Comparison of ENCODE assay signal across 8 cellular contexts in genomic region chr18:42052137-42052708, GRCh38.
DNase-seq lines count a peak whose midpoint lies in the region; ATAC-seq, FAIRE-seq and TF ChIP-seq lines count a peak whose summit lies in the region.

No MANE protein-coding gene starts in this region.

- H3K79me2 ChIP-seq in HepG2 (ENCODE audit: insufficient read depth, low read length), result no peaks in the 10 kb centered on the region

- H4K20me1 ChIP-seq in HepG2 (ENCODE audit: insufficient read depth, low read length), result no peaks in the 10 kb centered on the region

- H3K4me3 ChIP-seq in adipocyte (ENCODE audit: low read length) (no peak overlapping the region), HepG2 (replicated peaks in 1 of 3; ENCODE audit: insufficient read depth in 1 of 3, low read depth in 2 of 3, low read length in 3 of 3) (no peak overlapping the region)

- H3K4me2 ChIP-seq in HepG2 (ENCODE audit: low read depth, low read length), result no peak overlapping the region

- H3K4me1 Mint-ChIP-seq in Calu3 (ENCODE audit: low read depth, unreplicated experiment), result no peaks in the 10 kb centered on the region

- no peak for DNase-seq in Calu3
- DNase-seq in KG1 (lab: John Stamatoyannopoulos, UW), result peak; percentile 7
- peak; percentile 80 for DNase-seq in adipocyte (ENCODE audit: low read depth)
- DNase-seq in HepG2 (ENCODE audit: low spot score), result no peak
- no peak for DNase-seq in posterior cingulate gyrus
- DNase-seq in activated naive CD4-positive, alpha-beta T cell (lab: John Stamatoyannopoulos, UW), result no peak

- H3K4me1 ChIP-seq in adipocyte (ENCODE audit: control insufficient read depth, insufficient read depth, low read length) (peaks cover 16% of the 10 kb centered on the region), HepG2 (ENCODE audit: insufficient read depth, low read length) (peaks cover 13% of the 10 kb centered on the region)

- TF ChIP-seq EP300 in HepG2 (IDR thresholded peaks at IDR 0.05; ENCODE audit: low read depth in 2 of 2, low read length in 2 of 2) (no peak), HepG2 (CRISPR knock-in tag; IDR thresholded peaks at IDR 0.05; ENCODE audit: borderline replicate concordance) (no peak)

- CTCF ChIA-PET in Calu3 (lab: Charles Lee), result interaction anchor here (0.5 to 1.0 kb wide), 2 partner anchors 24 to 189 kb away, joined by 3 to 4 read pairs; no protein-coding TSS in a partner anchor
- CTCF ChIA-PET in HepG2 (lab: Yijun Ruan, JAX; ENCODE audit: low intra/inter-chr PET ratio, low total read pairs), result interaction anchor here (1.2 to 1.4 kb wide), 2 partner anchors 62 to 1220 kb away, joined by 4 read pairs; no protein-coding TSS in a partner anchor

- no TSS peak for BruUV-seq in Calu3 (replicated peaks; lab: Mats Ljungman, UMichigan)
- BruUV-seq in HepG2 (replicated peaks; lab: Mats Ljungman, UMichigan), result no TSS peak

- no peaks in the 10 kb centered on the region for H3K9me3 ChIP-seq in adipocyte (ENCODE audit: control insufficient read depth, low read length)
- H3K9me3 ChIP-seq in HepG2 (ENCODE audit: low read length), result no peaks in the 10 kb centered on the region

- TF ChIP-seq POLR2A in HepG2 (IDR thresholded peaks at IDR 0.05; ENCODE audit: insufficient read depth in 1 of 2, low read depth in 2 of 2, low read length in 2 of 2), result no peak

- intact Hi-C loops in Calu3 (cut with micrococcal nuclease; ENCODE audit: unreplicated experiment), result loop anchor here (2.0 to 10.0 kb wide), 5 partner anchors 223 to 1545 kb away; no protein-coding TSS in a partner anchor
- intact Hi-C loops in HepG2 (cut with micrococcal nuclease; ENCODE audit: unreplicated experiment), result loop anchor here (2.0 to 10.0 kb wide), 4 partner anchors 1221 to 1543 kb away; no protein-coding TSS in a partner anchor
- intact Hi-C loops in posterior cingulate gyrus (cut with DNase I), result loop anchor here (10.0 kb wide), 1 partner anchor 1513 kb away; no protein-coding TSS in a partner anchor

- 87% methylated on average over 3 of the region's 3 CpGs for WGBS in HepG2 (ENCODE audit: low lambda C conversion rate)

- H3K4me3 Mint-ChIP-seq in Calu3 (ENCODE audit: low read depth, unreplicated experiment), result no peak overlapping the region

- H3K9me3 Mint-ChIP-seq in Calu3 (ENCODE audit: low read depth, unreplicated experiment), result no peaks in the 10 kb centered on the region

- no peaks in the 10 kb centered on the region for H3K36me3 Mint-ChIP-seq in Calu3 (ENCODE audit: insufficient read depth, unreplicated experiment)

- POLR2A ChIA-PET in HepG2 (lab: Yijun Ruan, JAX), result no interaction called here

- H2AFZ ChIP-seq in HepG2 (ENCODE audit: low read length), result no peak overlapping the region

- TF ChIP-seq CTCF in Calu3 (IDR thresholded peaks at IDR 0.05; ENCODE audit: unreplicated experiment), result peak; percentile 19
- no peak for TF ChIP-seq CTCF in HepG2 (CRISPR knock-in tag; IDR thresholded peaks at IDR 0.05)

- no peaks in the 10 kb centered on the region for H3K27me3 Mint-ChIP-seq in Calu3 (ENCODE audit: unreplicated experiment)

- no peak for FAIRE-seq in HepG2 (lab: Jason Lieb, UNC)

- no peaks in the 10 kb centered on the region for H3K27me3 ChIP-seq in adipocyte (replicated peaks; ENCODE audit: control insufficient read depth, insufficient read depth, low read length)
- H3K27me3 ChIP-seq in HepG2 (ENCODE audit: control insufficient read depth in 1 of 2, insufficient read depth in 2 of 2, low read length in 2 of 2), result no peaks in the 10 kb centered on the region

- no peak for TF ChIP-seq RAD21 in HepG2 (CRISPR knock-in tag; IDR thresholded peaks at IDR 0.05)

- no peak for ATAC-seq in HepG2
- ATAC-seq in HG02870 (IDR thresholded peaks at IDR 0.05; ENCODE audit: unreplicated experiment), result no peak
- no peak for ATAC-seq in GM21381 (IDR thresholded peaks at IDR 0.05; ENCODE audit: unreplicated experiment)

- no peak overlapping the region for H3K27ac ChIP-seq in HepG2 (ENCODE audit: extremely low read length, insufficient read depth, low read length)

- no peak overlapping the region for H3K9ac ChIP-seq in adipocyte (ENCODE audit: low read length)
- H3K9ac ChIP-seq in HepG2 (ENCODE audit: insufficient read depth, low read depth, low read length), result no peak overlapping the region

- in situ Hi-C loops in HepG2 (cut with HindIII; ENCODE audit: extremely low pct_ligation_motif_present, low pct_unique_long_range_greater_than_20kb), result loop anchor here (10.0 kb wide), 2 partner anchors 1223 to 1513 kb away; partner anchors contain the start of gene SYT4

- H3K27ac Mint-ChIP-seq in Calu3 (ENCODE audit: unreplicated experiment), result no peak overlapping the region

- H3K36me3 ChIP-seq in adipocyte (ENCODE audit: control insufficient read depth, insufficient read depth, low read length, severe bottlenecking), result peaks cover 32% of the 10 kb centered on the region
- H3K36me3 ChIP-seq in HepG2 (replicated peaks in 1 of 2; ENCODE audit: control insufficient read depth in 1 of 2, insufficient read depth in 2 of 2, low read length in 2 of 2), result peaks cover 2 to 7% of the 10 kb centered on the region in 2 experiments; a peak in 4 of 5 replicates

TF ChIP-seq in HepG2, 621 proteins besides CTCF, POLR2A, EP300 and RAD21:
- TF ChIP-seq STAG1 (CRISPR knock-in tag; IDR thresholded peaks at IDR 0.05) (peak; percentile 26; the same call in 1 of the 2 replicates), ZNF367 (CRISPR knock-in tag; IDR thresholded peaks at IDR 0.05; ENCODE audit: borderline replicate concordance) (no peak)

Comparison
In these comparisons a context has a peak if more than half of its experiments do, and no peak if none do; other contexts are left out.
1. DNase-seq: peak in KG1 (single experiment) and adipocyte (single experiment); none in Calu3 (single experiment), HepG2 (single experiment), posterior cingulate gyrus (0 of 10) and activated naive CD4-positive, alpha-beta T cell (0 of 4).